In genomic region chr2:231606941-231607340, GRCh38 we compare ENCODE assay signal across 1 cellular context.
TF ChIP-seq lines count a peak whose summit lies in the region.

No MANE protein-coding gene starts in this region.

TF ChIP-seq in H1, 55 proteins besides CTCF, POLR2A, EP300 and RAD21:
- TF ChIP-seq CTBP2 (IDR thresholded peaks at IDR 0.05; ENCODE audit: borderline replicate concordance, insufficient read depth, insufficient read length, low read length) (no peak), NRF1 (IDR thresholded peaks at IDR 0.05; ENCODE audit: low read depth, low read length) (no peak)
TF ChIP-seq in H1: peak in this region for 0.
